In the genomic region with DNA sequence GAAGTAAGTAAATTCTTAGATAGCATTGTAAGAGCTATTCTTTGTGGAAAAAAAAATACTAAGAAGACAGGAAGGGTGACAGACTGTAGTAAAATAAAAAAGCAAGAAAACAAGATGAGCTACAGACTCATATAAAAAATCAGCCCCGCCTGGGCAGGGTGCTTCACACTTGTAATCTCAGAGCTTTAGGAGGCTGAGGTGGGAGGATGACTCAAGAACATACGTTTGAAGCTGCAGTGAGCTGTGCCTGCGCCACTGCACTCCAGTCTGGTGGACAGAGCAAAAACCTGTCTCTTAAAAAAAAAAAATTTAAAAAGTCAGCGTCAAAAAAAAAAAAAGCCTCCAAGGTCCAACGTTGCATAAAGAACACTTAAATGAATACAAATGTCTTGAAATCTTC, we compare ENCODE assay signal across 27 cellular contexts.
DNase-seq lines count a peak whose midpoint lies in the region; ATAC-seq and TF ChIP-seq lines count a peak whose summit lies in the region.
"Had no signal": no experiment of that assay in that cellular context is flagged by ENCODE, and none has a peak within 500 bp of the region (broad histone marks: within the 10 kb centered on the region; RNA-seq: fewer than 3 reads in every experiment).

No MANE protein-coding gene starts in this region.

- H3K27me3 ChIP-seq in smooth muscle cell (ENCODE audit: low read depth), result no peaks in the 10 kb centered on the region
- no peaks in the 10 kb centered on the region for H3K27me3 ChIP-seq in esophagus squamous epithelium
- H3K27me3 ChIP-seq: SJCRH30 had no signal

- peak overlapping the region; percentile 24 for H3K27ac Mint-ChIP-seq in T-helper 17 cell
- H3K27ac Mint-ChIP-seq: CD8-positive, alpha-beta T cell had no signal

- H4K20me1 ChIP-seq in smooth muscle cell (ENCODE audit: low read depth), result no peaks in the 10 kb centered on the region

- WGBS in smooth muscle cell (ENCODE audit: low lambda C conversion rate), result 45% methylated on average over 5 of the region's 5 CpGs
- WGBS in esophagus squamous epithelium, 2 donors, result 66 to 81% methylated on average over 5 of the region's 5 CpGs

- H3K36me3 Mint-ChIP-seq in T-helper 17 cell (ENCODE audit: low read depth), result peaks cover 8% of the 10 kb centered on the region

- TF ChIP-seq CTCF in smooth muscle cell (IDR thresholded peaks at IDR 0.05; ENCODE audit: borderline replicate concordance, insufficient read depth, poor library complexity, severe bottlenecking), result no peak
- no peak for TF ChIP-seq CTCF in esophagus squamous epithelium (IDR thresholded peaks at IDR 0.05)

- H3K27me3 Mint-ChIP-seq in T-helper 17 cell, result no peaks in the 10 kb centered on the region

- intact Hi-C loops in esophagus squamous epithelium (cut with DNase I), result no loop called here

- no peak for TF ChIP-seq POLR2A in esophagus squamous epithelium (IDR thresholded peaks at IDR 0.05)

- H3K27ac ChIP-seq in smooth muscle cell (ENCODE audit: low read depth), result peak overlapping the region; percentile 72
- H3K27ac ChIP-seq in esophagus squamous epithelium, result no peak overlapping the region
- H3K27ac ChIP-seq: A549, SJCRH30 had no signal

- H3K4me3 ChIP-seq in smooth muscle cell (no peak overlapping the region), esophagus squamous epithelium (no peak overlapping the region)
- H3K4me3 ChIP-seq: A549, SJCRH30 had no signal

- H3K9me3 ChIP-seq in T-helper 17 cell (ENCODE audit: control insufficient read depth, low read length, poor library complexity, severe bottlenecking) (no peaks in the 10 kb centered on the region), smooth muscle cell (replicated peaks; ENCODE audit: low read depth) (no peaks in the 10 kb centered on the region), esophagus squamous epithelium (no peaks in the 10 kb centered on the region)
- H3K9me3 ChIP-seq: A549, Caco-2, SJCRH30 had no signal

- H3K36me3 ChIP-seq in smooth muscle cell (ENCODE audit: low read depth), result peaks cover 3% of the 10 kb centered on the region
- H3K36me3 ChIP-seq in esophagus squamous epithelium, result peaks cover 0 to 64% (median 0%) of the 10 kb centered on the region in 3 donors

- no peak overlapping the region for H2AFZ ChIP-seq in smooth muscle cell (ENCODE audit: low read depth)

- peak; percentile 27 for DNase-seq in EH (ENCODE audit: low read depth)
- DNase-seq in T-helper 17 cell, result no peak
- DNase-seq in smooth muscle cell (lab: John Stamatoyannopoulos, UW; ENCODE audit: unreplicated experiment), result no peak
- DNase-seq in medulla oblongata (ENCODE audit: extremely low spot score), result no peak
- DNase-seq in esophagus squamous epithelium (lab: John Stamatoyannopoulos, UW), result no peak
- no peak for DNase-seq in GM19240 (ENCODE audit: insufficient read length, low spot score)
- DNase-seq: AML-193; C1 segment of cervical spinal cord; Caco-2; CD8-positive, alpha-beta T cell; DMS79; GF-D8; GOT3; HCEC 1CT; Karpas-422; NCI-H1092 treated with DMSO at 0.1 percent for 48 hours; NCI-H1436; NCI-H187; NCI-H2171 treated with DMSO at 0.1 percent for 48 hours; NCI-H524; NCI-H774; PC-3; SJCRH30 had no signal

- peaks cover 6% of the 10 kb centered on the region for H3F3A ChIP-seq in smooth muscle cell (ENCODE audit: low read depth)

- H3K4me1 Mint-ChIP-seq in T-helper 17 cell, result peaks cover 3% of the 10 kb centered on the region

- ATAC-seq in T-helper 17 cell (no peak), esophagus mucosa (peak; percentile 52)
- ATAC-seq: A549; CD8-positive, alpha-beta T cell; PC-3; Right ventricle myocardium inferior; SK-N-SH treated with all-trans-retinoic acid at 6 μM for 48 hours had no signal

- no peak overlapping the region for H3K9ac ChIP-seq in smooth muscle cell (ENCODE audit: low read depth)

- no peaks in the 10 kb centered on the region for H3K4me1 ChIP-seq in smooth muscle cell (ENCODE audit: low read depth)
- H3K4me1 ChIP-seq in esophagus squamous epithelium, result no peaks in the 10 kb centered on the region
- H3K4me1 ChIP-seq: A549, Caco-2, SJCRH30 had no signal

- H3K4me2 ChIP-seq in smooth muscle cell, result peak overlapping the region; percentile 37
- H3K4me2 ChIP-seq: A549 had no signal

- no peaks in the 10 kb centered on the region for H3K79me2 ChIP-seq in smooth muscle cell (ENCODE audit: low read depth)

- H3K4me3 Mint-ChIP-seq in T-helper 17 cell, result no peak overlapping the region
- H3K4me3 Mint-ChIP-seq: CD8-positive, alpha-beta T cell had no signal
